ENCODE assay signal across 8 cellular contexts in genomic region chr14:30621954-30622830, GRCh38. TPM values are rescaled to one million over a fixed set of nuclear protein-coding genes. Genes with fewer than 3 reads are reported as not detected.
DNase-seq lines count a peak whose midpoint lies in the region; ATAC-seq and TF ChIP-seq lines count a peak whose summit lies in the region.

Gene SCFD1 (plus strand): TSS chr14:30622319. CDS start chr14:30622339, 20 bp downstream.

- peak within 1 kb of the TSS; percentile 81 for H3K4me3 ChIP-seq in OCI-LY7 (ENCODE audit: low read depth, low read length, poor library complexity, severe bottlenecking)

- intact Hi-C loops in OCI-LY7 (cut with micrococcal nuclease; ENCODE audit: unreplicated experiment): loop anchor here (1.0 to 10.0 kb wide), 2 partner anchors 63 to 1583 kb away; partner anchors contain the start of genes G2E3, RNU6-7 and RNU6-8

- H2AFZ ChIP-seq in OCI-LY7 (ENCODE audit: low read length): peak within 1 kb of the TSS; percentile 70

- no peaks in the 10 kb centered on the region for H3K9me3 ChIP-seq in OCI-LY7 (ENCODE audit: low read length)

- no peaks in the 10 kb centered on the region for H3K9me2 ChIP-seq in OCI-LY7 (ENCODE audit: insufficient read depth, low read length)

- H3K79me2 ChIP-seq in OCI-LY7 (ENCODE audit: insufficient read depth, low read depth, low read length): peaks cover 48% of the 10 kb centered on the region

- CTCF ChIA-PET in OCI-LY7 (lab: Charles Lee; ENCODE audit: unreplicated experiment): no interaction called here

- peaks cover 28% of the 10 kb centered on the region for H3K36me3 ChIP-seq in OCI-LY7 (ENCODE audit: insufficient read depth, low read length)

- BruUV-seq in OCI-LY7 (replicated peaks; lab: Mats Ljungman, UMichigan): no TSS peak

- H3K4me1 ChIP-seq in OCI-LY7 (ENCODE audit: insufficient read depth, low read length, poor library complexity, severe bottlenecking): peaks cover 28% of the 10 kb centered on the region

- peak; percentile 94 for DNase-seq in D341Med (ENCODE audit: low spot score)
- peak; percentile 90 for DNase-seq in HuH-7.5 (ENCODE audit: low spot score)
- DNase-seq in OCI-LY7 (ENCODE audit: low spot score): peak; percentile 95
- DNase-seq in activated T-cell treated with anti-CD3 and anti-CD28 coated beads for 24 hours (ENCODE audit: low read depth): peak; percentile 91
- DNase-seq in epidermal melanocyte (ENCODE audit: insufficient read length, low spot score): peak; percentile 61
- DNase-seq in middle frontal gyrus (ENCODE audit: extremely low spot score, low spot score): peak; percentile 94
- peak; percentile 88 for DNase-seq in stimulated activated CD8-positive, alpha-beta memory T cell treated with anti-CD3 and anti-CD28 coated beads, Interleukin-4, amount 100 ng/mL, for 1 hour (ENCODE audit: low read depth in 2 of 2, low spot score in 1 of 2)

- POLR2A ChIA-PET in OCI-LY7 (lab: Charles Lee): interaction anchor here (0.6 to 3.4 kb wide), 23 partner anchors 10 to 586 kb away, joined by 3 to 10 read pairs (median 4); partner anchors contain the start of genes G2E3 and HECTD1

- ATAC-seq in GM21515 (IDR thresholded peaks at IDR 0.05; ENCODE audit: unreplicated experiment): peak; percentile 94

- H3K27ac ChIP-seq in OCI-LY7 (ENCODE audit: low read depth, low read length, poor library complexity, severe bottlenecking): peak within 1 kb of the TSS; percentile 74

- no peak for TF ChIP-seq CTCF in OCI-LY7 (conservative IDR thresholded peaks at IDR 0.05; ENCODE audit: low read length)

- no peaks in the 10 kb centered on the region for H4K20me1 ChIP-seq in OCI-LY7 (ENCODE audit: insufficient read depth, low read length)

- H3K4me2 ChIP-seq in OCI-LY7 (ENCODE audit: low read length): peak within 1 kb of the TSS; percentile 93

RNA-seq across cellular contexts. Expression of gene SCFD1, which starts in this region (rescaled TPM):
- total RNA-seq in OCI-LY7 (2014; rRNA removed; shearing (Covaris generic)): 44.6 and 65.1 TPM in 2 replicates
- 71.4 and 72.6 TPM in 2 replicates for total RNA-seq in OCI-LY7 (2022)

Comparison
In these comparisons a context has a peak if more than half of its experiments do, and no peak if none do; other contexts are left out.
1. Peak in every context shown above with its lines: DNase-seq, ATAC-seq, H3K4me3 ChIP-seq and H3K27ac ChIP-seq.